In the genomic region with DNA sequence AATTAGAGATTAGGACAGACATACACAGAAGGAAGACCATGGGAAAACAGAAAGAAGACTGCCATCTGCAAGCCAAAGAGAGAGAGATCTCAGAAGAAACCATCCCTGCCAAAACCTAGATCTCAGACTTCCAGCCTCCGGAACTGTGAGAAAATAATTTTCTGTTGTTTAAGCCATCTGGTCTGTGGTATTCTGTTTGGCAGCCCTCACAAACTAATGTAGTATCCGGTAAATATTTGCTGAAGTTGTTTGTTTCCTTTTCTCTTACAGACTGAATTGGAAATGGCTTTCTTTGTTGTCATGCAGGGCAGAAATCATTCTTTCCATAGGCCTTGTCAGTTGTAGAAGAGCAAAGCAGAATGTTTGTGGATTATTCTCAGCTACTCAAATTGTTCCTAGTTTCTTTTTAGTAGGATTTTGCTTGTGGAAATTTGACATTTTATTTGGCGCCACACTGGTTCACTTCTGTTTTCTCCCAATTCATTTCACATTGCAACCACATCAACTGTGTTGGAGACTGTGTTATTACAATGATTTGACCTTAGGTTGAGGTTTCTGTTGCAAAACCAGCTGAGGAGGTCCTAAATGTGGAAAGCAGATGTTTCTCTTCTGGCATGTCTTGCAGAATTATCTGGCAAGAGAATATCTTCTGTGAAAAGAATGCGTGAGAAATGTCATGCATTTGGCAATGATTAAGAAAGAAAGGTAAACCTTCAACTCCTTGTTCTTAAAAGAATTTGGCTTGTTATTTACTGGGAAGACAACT, we compare ENCODE assay signal across 9 cellular contexts. TPM values are rescaled to one million over a fixed set of nuclear protein-coding genes. Genes with fewer than 3 reads are reported as not detected.
DNase-seq lines count a peak whose midpoint lies in the region; ATAC-seq lines count a peak whose summit lies in the region.
"Had no signal": no experiment of that assay in that cellular context is flagged by ENCODE, and none has a peak within 500 bp of the region (broad histone marks: within the 10 kb centered on the region; RNA-seq: fewer than 3 reads in every experiment).

No MANE protein-coding gene starts in this region.

- DNase-seq in EL, result peak; percentile 81
- peak; percentile 84 for DNase-seq in NOMO-1 treated with DMSO at 0.1 percent for 48 hours (lab: John Stamatoyannopoulos, UW; ENCODE audit: unreplicated experiment)
- peak; percentile 98 for DNase-seq in fibroblast of peridontal ligament (ENCODE audit: extremely low read depth)
- DNase-seq in renal cortical epithelial cell (ENCODE audit: low read depth), result peak; percentile 76
- no peak for DNase-seq in NCI-H1105 treated with DMSO at 0.1 percent for 48 hours (lab: John Stamatoyannopoulos, UW)
- DNase-seq: islet precursor cell had no signal

- no peak for ATAC-seq in GM19023 (IDR thresholded peaks at IDR 0.05; ENCODE audit: unreplicated experiment)
- ATAC-seq in HG02623 (IDR thresholded peaks at IDR 0.05; ENCODE audit: unreplicated experiment), result no peak
- no peak for ATAC-seq in HG02642 (IDR thresholded peaks at IDR 0.05; ENCODE audit: poor library complexity, unreplicated experiment)

RNA-seq across cellular contexts. Expression of gene ACTA2, which starts 25.9 kb away (rescaled TPM):
- total RNA-seq in renal cortical epithelial cell, result 11.3 and 83.4 TPM in 2 replicates

RNA-seq across cellular contexts. Expression of gene STAMBPL1, which starts 46.6 kb away (rescaled TPM):
- total RNA-seq in renal cortical epithelial cell, result 4.3 and 4.4 TPM in 2 replicates
